ENCODE assay signal across 10 cellular contexts in genomic region chr10:103763374-103764202, GRCh38.
A peak's percentile ranks its signal among the peaks of the same experiment; 100 is the strongest.
DNase-seq lines count a peak whose midpoint lies in the region; ATAC-seq lines count a peak whose summit lies in the region.
"Had no signal": no experiment of that assay in that cellular context is flagged by ENCODE, and none has a peak within 500 bp of the region (broad histone marks: within the 10 kb centered on the region; RNA-seq: fewer than 3 reads in every experiment).

No MANE protein-coding gene starts in this region.

- peak overlapping the region in 13 of 21 experiments; percentile 2 to 79 (median 45) for H3K27ac ChIP-seq in skin epidermis
- H3K27ac ChIP-seq: thoracic aorta had no signal

- H3K9me3 Mint-ChIP-seq in activated CD4-positive, alpha-beta T cell treated with anti-CD3 and anti-CD28 coated beads, Interleukin-2, amount 10 ng/mL, durations not matched to agents 24 days and 14 days, result no peaks in the 10 kb centered on the region

- H3K36me3 Mint-ChIP-seq in activated CD4-positive, alpha-beta T cell treated with anti-CD3 and anti-CD28 coated beads, Interleukin-2, amount 10 ng/mL, durations not matched to agents 24 days and 14 days (ENCODE audit: low read depth), result no peaks in the 10 kb centered on the region

- H3K27me3 Mint-ChIP-seq in activated CD4-positive, alpha-beta T cell treated with anti-CD3 and anti-CD28 coated beads, Interleukin-2, amount 10 ng/mL, durations not matched to agents 24 days and 14 days, result peaks cover 2% of the 10 kb centered on the region

- DNase-seq in activated CD4-positive, alpha-beta T cell treated with anti-CD3 and anti-CD28 coated beads, Interleukin-2, amount 10 ng/mL, durations not matched to agents 24 days and 14 days, result peak; percentile 75
- no peak for DNase-seq in activated CD4-positive, alpha-beta T cell treated with anti-CD3 and anti-CD28 coated beads, Interleukin-2, amount 50 U/mL, for 1 hour
- peak; percentile 65 to 85 for DNase-seq in NOMO-1 (lab: John Stamatoyannopoulos, UW; ENCODE audit: unreplicated experiment in 2 of 2)
- DNase-seq in central memory CD4-positive, alpha-beta T cell, result peak; percentile 32
- DNase-seq in HK-2 (ENCODE audit: unreplicated experiment), result no peak
- DNase-seq: activated gamma-delta T cell treated with Interleukin-2 at 50 U/mL for 16 hours had no signal

- H3K4me3 Mint-ChIP-seq in activated CD4-positive, alpha-beta T cell treated with anti-CD3 and anti-CD28 coated beads, Interleukin-2, amount 10 ng/mL, durations not matched to agents 24 days and 14 days, result peak overlapping the region; percentile 6

- H3K27ac Mint-ChIP-seq in activated CD4-positive, alpha-beta T cell treated with anti-CD3 and anti-CD28 coated beads, Interleukin-2, amount 10 ng/mL, durations not matched to agents 24 days and 14 days, result no peak overlapping the region

- H3K4me1 Mint-ChIP-seq in activated CD4-positive, alpha-beta T cell treated with anti-CD3 and anti-CD28 coated beads, Interleukin-2, amount 10 ng/mL, durations not matched to agents 24 days and 14 days, result peaks cover 54% of the 10 kb centered on the region

- no peak overlapping the region for H3K4me3 ChIP-seq in skin epidermis
- H3K4me3 ChIP-seq: thoracic aorta had no signal

- no peak for ATAC-seq in HG02759 (IDR thresholded peaks at IDR 0.05; ENCODE audit: unreplicated experiment)
- ATAC-seq in HG03039 (IDR thresholded peaks at IDR 0.05; ENCODE audit: unreplicated experiment), result no peak

- intact Hi-C loops in activated CD4-positive, alpha-beta T cell treated with anti-CD3 and anti-CD28 coated beads, Interleukin-2, amount 10 ng/mL, durations not matched to agents 24 days and 14 days (cut with micrococcal nuclease), result no loop called here

Comparison
In these comparisons a context has a peak if more than half of its experiments do, and no peak if none do; other contexts are left out.
1. DNase-seq: peak in activated CD4-positive, alpha-beta T cell treated with anti-CD3 and anti-CD28 coated beads, Interleukin-2, amount 10 ng/mL, durations not matched to agents 24 days and 14 days (single experiment), NOMO-1 (2 of 2) and central memory CD4-positive, alpha-beta T cell (single experiment); none in activated CD4-positive, alpha-beta T cell treated with anti-CD3 and anti-CD28 coated beads, Interleukin-2, amount 50 U/mL, for 1 hour (single experiment) and HK-2 (single experiment).